In the genomic region with DNA sequence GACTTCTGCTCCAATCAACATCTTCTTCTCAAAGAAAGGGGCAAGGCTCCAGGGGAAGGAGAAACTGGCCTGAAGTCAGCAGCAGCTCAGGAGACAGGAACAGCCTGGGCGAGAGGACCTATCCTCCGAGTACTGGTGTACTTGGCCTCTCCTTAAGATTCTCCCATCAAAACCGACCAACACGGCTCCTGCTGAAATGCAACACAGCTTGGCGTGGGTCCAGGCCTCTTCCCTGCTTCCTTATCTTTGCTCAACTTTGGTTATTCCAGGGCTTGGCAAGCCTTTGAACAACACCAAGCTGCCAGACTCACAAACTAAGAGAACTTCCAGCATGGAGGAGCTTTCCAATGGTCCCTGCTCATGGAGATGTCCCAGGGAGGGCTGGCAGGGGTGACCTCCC, we compare ENCODE assay signal across 25 cellular contexts.
DNase-seq lines count a peak whose midpoint lies in the region; ATAC-seq, FAIRE-seq and TF ChIP-seq lines count a peak whose summit lies in the region.
"Had no signal": no experiment of that assay in that cellular context is flagged by ENCODE, and none has a peak within 500 bp of the region (broad histone marks: within the 10 kb centered on the region; RNA-seq: fewer than 3 reads in every experiment).

No MANE protein-coding gene starts in this region.

- H3K36me3 ChIP-seq in keratinocyte (ENCODE audit: control insufficient read depth in 2 of 2, extremely low read depth in 1 of 2, insufficient read depth in 2 of 2, low read length in 2 of 2) (no peaks in the 10 kb centered on the region), small intestine (ENCODE audit: control insufficient read depth in 2 of 2, insufficient read depth in 2 of 2, low read length in 2 of 2) (no peaks in the 10 kb centered on the region)
- H3K36me3 ChIP-seq: BLaER1 treated with 17β-estradiol and CSF1 and Interleukin-3, amounts not matched to agents 10 nM and 100 nM had no signal

- H3K27ac ChIP-seq in keratinocyte (ENCODE audit: control insufficient read depth, insufficient read depth, low read length) (no peak overlapping the region), small intestine (ENCODE audit: low read depth in 1 of 2, low read length in 1 of 2) (no peak overlapping the region)
- H3K27ac ChIP-seq: 22Rv1; A549; BLaER1 treated with 17β-estradiol and CSF1 and Interleukin-3, amounts not matched to agents 10 nM and 100 nM; C4-2B had no signal

- H3K9me1 ChIP-seq in keratinocyte (ENCODE audit: control insufficient read depth, extremely low read depth, insufficient read depth, low read length): no peaks in the 10 kb centered on the region

- H3K4me1 ChIP-seq in keratinocyte (ENCODE audit: control insufficient read depth, extremely low read depth, insufficient read depth, low read length) (peaks cover 17% of the 10 kb centered on the region), small intestine (ENCODE audit: control insufficient read depth in 2 of 2, insufficient read depth in 1 of 2, low read depth in 1 of 2, low read length in 1 of 2) (peaks cover 0 to 9% of the 10 kb centered on the region in 2 donors)
- H3K4me1 ChIP-seq: A549; BLaER1 treated with 17β-estradiol and CSF1 and Interleukin-3, amounts not matched to agents 10 nM and 100 nM; Caco-2 had no signal

- ATAC-seq in left ventricle myocardium superior (no peak), Right ventricle myocardium superior (ENCODE audit: poor library complexity) (no peak), GM18907 (IDR thresholded peaks at IDR 0.05; ENCODE audit: unreplicated experiment) (no peak)
- ATAC-seq: A549; CD8-positive, alpha-beta T cell; GM12878 had no signal

- H3K4me3 ChIP-seq in keratinocyte (ENCODE audit: control insufficient read depth in 2 of 3, extremely low read depth in 1 of 3, insufficient read depth in 2 of 3, low read depth in 1 of 3, low read length in 3 of 3): no peak overlapping the region
- no peak overlapping the region for H3K4me3 ChIP-seq in small intestine (ENCODE audit: low read depth in 1 of 2, low read length in 2 of 2)
- H3K4me3 ChIP-seq: A549; BLaER1 treated with 17β-estradiol and CSF1 and Interleukin-3, amounts not matched to agents 10 nM and 100 nM; GM12878 had no signal

- FAIRE-seq in keratinocyte (lab: Jason Lieb, UNC): peak; percentile 23
- no peak for FAIRE-seq in small intestine (lab: Jason Lieb, UNC)
- FAIRE-seq: D721Med, GM12878, GM12892, GM18507, GM19239 had no signal

- no peak overlapping the region for H2AFZ ChIP-seq in keratinocyte (ENCODE audit: control insufficient read depth, low read length)

- H3K27me3 ChIP-seq in keratinocyte (ENCODE audit: control insufficient read depth, extremely low read depth, insufficient read depth, low read length) (no peaks in the 10 kb centered on the region), small intestine (ENCODE audit: control insufficient read depth in 2 of 2, insufficient read depth in 2 of 2, low read length in 2 of 2) (no peaks in the 10 kb centered on the region)
- H3K27me3 ChIP-seq: BLaER1 treated with 17β-estradiol and CSF1 and Interleukin-3, amounts not matched to agents 10 nM and 100 nM had no signal

- no peaks in the 10 kb centered on the region for H4K20me1 ChIP-seq in keratinocyte (ENCODE audit: control insufficient read depth, extremely low read depth, insufficient read depth, low read length)
- H4K20me1 ChIP-seq: BLaER1 treated with 17β-estradiol and CSF1 and Interleukin-3, amounts not matched to agents 10 nM and 100 nM had no signal

- intact Hi-C loops in left ventricle myocardium superior (cut with micrococcal nuclease): no loop called here
- intact Hi-C loops in Right ventricle myocardium superior (cut with DNase I): no loop called here

- H3K4me2 ChIP-seq in keratinocyte (ENCODE audit: control insufficient read depth, extremely low read depth, insufficient read depth, low read depth, low read length): no peak overlapping the region
- H3K4me2 ChIP-seq: A549; BLaER1 treated with 17β-estradiol and CSF1 and Interleukin-3, amounts not matched to agents 10 nM and 100 nM had no signal

- H3K79me2 ChIP-seq in keratinocyte (ENCODE audit: control insufficient read depth, insufficient read depth, low read length): no peaks in the 10 kb centered on the region

- WGBS in small intestine, 3 donors: 29 to 60% (median 49%) methylated on average over 5 of the region's 5 CpGs

- DNase-seq in left ventricle myocardium superior (peak; percentile 40), Right ventricle myocardium superior (no peak), Daoy (ENCODE audit: low read depth) (peak; percentile 49), keratinocyte (ENCODE audit: low read depth, low spot score) (no peak), small intestine (peak; percentile 41), iPS-NIHi7 (ENCODE audit: extremely low spot score) (no peak), mesenteric fat pad (ENCODE audit: low spot score) (no peak)
- DNase-seq: AML-193; Caco-2; Calu3; CD4-positive, alpha-beta T cell; CD8-positive, alpha-beta T cell; DMS79 treated with DMSO at 0.1 percent for 48 hours; EL; GDM1 had no signal

- H3K9ac ChIP-seq in keratinocyte (ENCODE audit: control insufficient read depth, extremely low read depth, insufficient read depth, low read length): no peak overlapping the region
- H3K9ac ChIP-seq: BLaER1 treated with 17β-estradiol and CSF1 and Interleukin-3, amounts not matched to agents 10 nM and 100 nM had no signal

- H3K9me3 ChIP-seq in keratinocyte (ENCODE audit: control insufficient read depth, low read depth, low read length) (peaks cover 7% of the 10 kb centered on the region), small intestine (ENCODE audit: control insufficient read depth, low read depth) (no peaks in the 10 kb centered on the region)
- H3K9me3 ChIP-seq: A549, Caco-2 had no signal

- dilution Hi-C loops in keratinocyte (cut with MboI; ENCODE audit: extremely low pct_ligation_motif_present, low sequenced_read_pairs): no loop called here

- no peak for TF ChIP-seq CTCF in keratinocyte (optimal IDR thresholded peaks at IDR 0.05 in 1 of 3, IDR thresholded peaks at IDR 0.05 in 1 of 3, conservative IDR thresholded peaks at IDR 0.05 in 1 of 3; ENCODE audit: extremely low read depth in 1 of 3, insufficient read depth in 2 of 3, low read length in 3 of 3)

Comparison
In these comparisons a context has a peak if more than half of its experiments do, and no peak if none do; other contexts are left out.
1. DNase-seq: peak in left ventricle myocardium superior (single experiment), Daoy (single experiment) and small intestine (single experiment); none in Right ventricle myocardium superior (single experiment), keratinocyte (single experiment), iPS-NIHi7 (single experiment) and mesenteric fat pad (single experiment).